ENCODE assay signal across 8 cellular contexts in genomic region chr2:70861774-70862644, GRCh38. TPM values are rescaled to one million over a fixed set of nuclear protein-coding genes. Genes with fewer than 3 reads are reported as not detected.
DNase-seq lines count a peak whose midpoint lies in the region; ATAC-seq and TF ChIP-seq lines count a peak whose summit lies in the region.

No MANE protein-coding gene starts in this region.

- DNase-seq in AG09309 (ENCODE audit: low read depth), result peak; percentile 23
- peak; percentile 77 for DNase-seq in GM20000 (ENCODE audit: low spot score)
- peak; percentile 76 for DNase-seq in NCI-H146 (lab: John Stamatoyannopoulos, UW)
- DNase-seq in T-helper 2 cell, result peak; percentile 28 to 50 (median 46)
- peak in 54 of 58 donors; percentile 7 to 85 (median 51) for DNase-seq in anterior cingulate cortex (lab: John Stamatoyannopoulos, UW)
- peak; percentile 84 for DNase-seq in left ventricle myocardium superior
- DNase-seq in retinal pigment epithelial cell (ENCODE audit: low read depth), result no peak

- ATAC-seq in left ventricle myocardium superior (peak; percentile 91), GM19397 (IDR thresholded peaks at IDR 0.05; ENCODE audit: unreplicated experiment) (no peak)

- TF ChIP-seq CTCF in AG09309 (IDR thresholded peaks at IDR 0.05; ENCODE audit: control insufficient read depth, insufficient read depth, low read depth, low read length, missing control alignments) (peak; percentile 98), GM20000 (IDR thresholded peaks at IDR 0.05; ENCODE audit: extremely low read depth, missing control alignments) (peak; percentile 77), retinal pigment epithelial cell (conservative IDR thresholded peaks at IDR 0.05; ENCODE audit: low read depth, low read length) (peak; percentile 99)

- intact Hi-C loops in left ventricle myocardium superior (cut with micrococcal nuclease), result loop anchor here (2.0 kb wide), 1 partner anchor 61 kb away; no protein-coding TSS in a partner anchor

- no peak overlapping the region for H3K4me3 ChIP-seq in AG09309 (ENCODE audit: control insufficient read depth, low read depth, low read length)
- no peak overlapping the region for H3K4me3 ChIP-seq in retinal pigment epithelial cell (ENCODE audit: low read length)

RNA-seq across cellular contexts. Expression of gene CD207, which starts 26.4 kb away (rescaled TPM):
- not detected for total RNA-seq in left ventricle myocardium superior

RNA-seq across cellular contexts. Expression of gene VAX2, which starts 38.4 kb away (rescaled TPM):
- total RNA-seq in left ventricle myocardium superior, result not detected

RNA-seq across cellular contexts. Expression of gene CLEC4F, which starts 41.6 kb away (rescaled TPM):
- 0.25 TPM for total RNA-seq in left ventricle myocardium superior
